23 cellular contexts compared by ENCODE assay signal in the genomic region with DNA sequence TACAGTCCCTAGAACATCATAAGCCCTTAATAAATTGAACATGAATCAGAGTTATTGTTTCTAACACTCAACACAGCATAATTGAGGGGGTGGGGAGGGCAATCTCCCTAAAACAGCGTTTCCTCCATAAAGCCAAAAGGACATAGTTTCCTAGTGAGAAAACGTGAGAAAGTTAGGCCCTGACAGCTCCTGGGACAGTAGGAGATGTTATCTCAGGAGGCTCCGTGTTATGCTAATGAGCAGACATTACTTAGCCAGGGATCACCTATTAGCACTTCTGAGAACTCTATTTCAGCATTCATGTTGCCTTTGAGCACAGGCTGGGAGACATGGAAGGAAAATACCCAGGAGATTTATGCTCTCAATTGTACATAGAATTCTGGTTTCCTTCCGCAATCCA.
DNase-seq lines count a peak whose midpoint lies in the region; ATAC-seq and TF ChIP-seq lines count a peak whose summit lies in the region.
"Had no signal": no experiment of that assay in that cellular context is flagged by ENCODE, and none has a peak within 500 bp of the region (broad histone marks: within the 10 kb centered on the region; RNA-seq: fewer than 3 reads in every experiment).

No MANE protein-coding gene starts in this region.

- H3K9ac ChIP-seq in iPS-18a (ENCODE audit: low read length) = no peak overlapping the region
- H3K9ac ChIP-seq in neural progenitor cell = no peak overlapping the region
- H3K9ac ChIP-seq: BLaER1 had no signal

- H3K27me3 Mint-ChIP-seq in GM23338 (ENCODE audit: insufficient read depth, low read depth, poor library complexity) (peaks cover 8% of the 10 kb centered on the region), neural progenitor cell (ENCODE audit: insufficient read depth, low read depth) (peaks cover 9% of the 10 kb centered on the region)
- H3K27me3 Mint-ChIP-seq: effector memory CD8-positive, alpha-beta T cell had no signal

- H3F3A ChIP-seq in GM23338 (replicated peaks; ENCODE audit: low read depth) (no peaks in the 10 kb centered on the region), neural progenitor cell (ENCODE audit: low read depth) (no peaks in the 10 kb centered on the region)

- H3K4me3 ChIP-seq in GM23338 (no peak overlapping the region), iPS-18a (ENCODE audit: low read length) (peak overlapping the region; percentile 16), neural progenitor cell (no peak overlapping the region), stomach (no peak overlapping the region)
- H3K4me3 ChIP-seq: BLaER1, breast epithelium, colonic mucosa, skin epidermis, testis had no signal

- H3K79me2 ChIP-seq in GM23338 (replicated peaks; ENCODE audit: insufficient read depth) (no peaks in the 10 kb centered on the region), neural progenitor cell (ENCODE audit: low read depth) (no peaks in the 10 kb centered on the region)

- H3K4me3 Mint-ChIP-seq in GM23338 (0 out of 3 replicates have a peak overlapping the region, but pooled peaks have one; percentile 7), neural progenitor cell (no peak overlapping the region)
- H3K4me3 Mint-ChIP-seq: effector memory CD8-positive, alpha-beta T cell; immature natural killer cell had no signal

- H3K27ac ChIP-seq in GM23338 (ENCODE audit: low read depth) = no peak overlapping the region
- no peak overlapping the region for H3K27ac ChIP-seq in iPS-18a (ENCODE audit: low read length)
- no peak overlapping the region for H3K27ac ChIP-seq in neural progenitor cell
- H3K27ac ChIP-seq in stomach = peak overlapping the region in 2 of 5 donors; percentile 30 to 53
- H3K27ac ChIP-seq: BLaER1, colonic mucosa, testis had no signal

- no peak for TF ChIP-seq POLR2A in stomach (IDR thresholded peaks at IDR 0.05)

- H3K4me1 Mint-ChIP-seq in GM23338 = peaks cover 46% of the 10 kb centered on the region
- peaks cover 40% of the 10 kb centered on the region for H3K4me1 Mint-ChIP-seq in neural progenitor cell
- H3K4me1 Mint-ChIP-seq: immature natural killer cell had no signal

- H3K27me3 ChIP-seq in GM23338 (ENCODE audit: insufficient read depth) (no peaks in the 10 kb centered on the region; the same call in 1 of the 2 replicates), iPS-18a (ENCODE audit: control insufficient read depth, insufficient read depth, low read length) (peaks cover 47% of the 10 kb centered on the region), neural progenitor cell (no peaks in the 10 kb centered on the region), stomach (no peaks in the 10 kb centered on the region)
- H3K27me3 ChIP-seq: BLaER1, breast epithelium, colonic mucosa, testis had no signal

- H3K4me1 ChIP-seq in GM23338 (ENCODE audit: insufficient read depth) (peaks cover 40% of the 10 kb centered on the region), iPS-18a (ENCODE audit: control insufficient read depth, low read depth, low read length) (peaks cover 27% of the 10 kb centered on the region), neural progenitor cell (peaks cover 24% of the 10 kb centered on the region), stomach (peaks cover 0 to 15% (median 3%) of the 10 kb centered on the region in 4 donors)
- H3K4me1 ChIP-seq: breast epithelium, colonic mucosa had no signal

- H4K20me1 ChIP-seq in GM23338 (replicated peaks; ENCODE audit: insufficient read depth) (no peaks in the 10 kb centered on the region), neural progenitor cell (ENCODE audit: low read depth) (no peaks in the 10 kb centered on the region)
- H4K20me1 ChIP-seq: BLaER1 had no signal

- peak; percentile 98 for ATAC-seq in GM23338
- ATAC-seq: effector memory CD8-positive, alpha-beta T cell had no signal

- H3K4me2 ChIP-seq in GM23338 = peak overlapping the region; percentile 36
- H3K4me2 ChIP-seq in neural progenitor cell = no peak overlapping the region
- H3K4me2 ChIP-seq: BLaER1 had no signal

- H3K36me3 Mint-ChIP-seq in GM23338 (ENCODE audit: low read depth) (0 out of 3 replicates have a peak, but pooled peaks cover 6% of the 10 kb centered on the region), neural progenitor cell (no peaks in the 10 kb centered on the region)
- H3K36me3 Mint-ChIP-seq: immature natural killer cell had no signal

- H3K9me3 ChIP-seq in iPS-18a (ENCODE audit: control insufficient read depth, low read depth, low read length) = no peaks in the 10 kb centered on the region
- no peaks in the 10 kb centered on the region for H3K9me3 ChIP-seq in neural progenitor cell (ENCODE audit: low read depth)
- no peaks in the 10 kb centered on the region for H3K9me3 ChIP-seq in stomach
- H3K9me3 ChIP-seq: breast epithelium, Caco-2, colonic mucosa, testis had no signal

- 75 to 81% (median 80%) methylated on average over 4 of the region's 4 CpGs for WGBS in stomach, 5 donors

- H3K9me2 ChIP-seq in GM23338 (ENCODE audit: insufficient read depth) = peaks cover 8% of the 10 kb centered on the region; the same call in 1 of the 2 replicates

- no peak for TF ChIP-seq EP300 in stomach (IDR thresholded peaks at IDR 0.05)

- H3K9me3 Mint-ChIP-seq in GM23338 = peaks cover 6% of the 10 kb centered on the region
- H3K9me3 Mint-ChIP-seq in neural progenitor cell = no peaks in the 10 kb centered on the region

- H2AFZ ChIP-seq in GM23338 (no peak overlapping the region), neural progenitor cell (replicated peaks) (peak overlapping the region; percentile 38)

- H3K36me3 ChIP-seq in GM23338 (ENCODE audit: insufficient read depth) (no peaks in the 10 kb centered on the region), iPS-18a (ENCODE audit: control insufficient read depth, low read depth, low read length) (no peaks in the 10 kb centered on the region), neural progenitor cell (no peaks in the 10 kb centered on the region), stomach (no peaks in the 10 kb centered on the region)
- H3K36me3 ChIP-seq: BLaER1, breast epithelium, colonic mucosa had no signal

- TF ChIP-seq CTCF in GM23338 (conservative IDR thresholded peaks at IDR 0.05; ENCODE audit: low read depth in 2 of 2) (no peak), neural progenitor cell (IDR thresholded peaks at IDR 0.05) (no peak), stomach (IDR thresholded peaks at IDR 0.05) (no peak)

- DNase-seq in GM23338 (ENCODE audit: low spot score) (peak; percentile 75), OCI-M1 (lab: John Stamatoyannopoulos, UW) (peak; percentile 0), neural progenitor cell (ENCODE audit: low spot score) (no peak), stomach (no peak), mucosa of gallbladder (ENCODE audit: low spot score) (no peak), superior temporal gyrus (ENCODE audit: extremely low spot score) (no peak), activated gamma-delta T cell (lab: John Stamatoyannopoulos, UW) (no peak)
- DNase-seq: activated naive CD4-positive, alpha-beta T cell treated with anti-CD3 and anti-CD28 coated beads, Interleukin-2, amount 50 U/mL, for 16 hours; amygdala; Caco-2; colonic mucosa; DMS79 treated with DMSO at 0.1 percent for 48 hours; effector memory CD8-positive, alpha-beta T cell; immature natural killer cell; IMR-90; NCI-H446; stimulated activated CD4-positive, alpha-beta T cell treated with anti-CD3 and anti-CD28 coated beads, Interleukin-1b, Interleukin-23, amount 100 ng/mL, for 48 hours; T-helper 9 cell; testis had no signal

- H3K27ac Mint-ChIP-seq in GM23338 = no peak overlapping the region
- H3K27ac Mint-ChIP-seq in neural progenitor cell = no peak overlapping the region
- H3K27ac Mint-ChIP-seq: effector memory CD8-positive, alpha-beta T cell; immature natural killer cell had no signal

- intact Hi-C loops in stomach (cut with DNase I; ENCODE audit: low total_unique reads) = no loop called here

TF ChIP-seq in GM23338, 12 proteins besides CTCF, POLR2A, EP300 and RAD21 (continues in another document):
- TF ChIP-seq NANOG (IDR thresholded peaks at IDR 0.05; ENCODE audit: borderline replicate concordance) (peak; percentile 67; the same call in 1 of the 2 replicates), JUNB (IDR thresholded peaks at IDR 0.05; ENCODE audit: unreplicated experiment) (no peak)

Comparison
In these comparisons a context has a peak if more than half of its experiments do, and no peak if none do; other contexts are left out.
1. DNase-seq: peak in GM23338 (single experiment) and OCI-M1 (single experiment); none in neural progenitor cell (single experiment), stomach (single experiment), mucosa of gallbladder (single experiment), superior temporal gyrus (single experiment) and activated gamma-delta T cell (single experiment).